15 cellular contexts compared by ENCODE assay signal in genomic region chr18:38427234-38427633, GRCh38.
DNase-seq lines count a peak whose midpoint lies in the region; TF ChIP-seq lines count a peak whose summit lies in the region.
"Had no signal": no experiment of that assay in that cellular context is flagged by ENCODE, and none has a peak within 500 bp of the region (broad histone marks: within the 10 kb centered on the region; RNA-seq: fewer than 3 reads in every experiment).

No MANE protein-coding gene starts in this region.

- in situ Hi-C loops in HAP-1 (cut with MboI; ENCODE audit: low sequenced_read_pairs), result no loop called here

- H3K9me3 ChIP-seq in HAP-1, result no peaks in the 10 kb centered on the region
- H3K9me3 ChIP-seq: MG63 had no signal

- no peak for TF ChIP-seq CTCF in RWPE1 (conservative IDR thresholded peaks at IDR 0.05; ENCODE audit: low read depth)

- H3K4me3 ChIP-seq in HAP-1, result no peak overlapping the region
- H3K4me3 ChIP-seq: MG63, PC-9 had no signal

- no peaks in the 10 kb centered on the region for H3K4me1 ChIP-seq in HAP-1

- DNase-seq in NCI-H2171 treated with DMSO at 0.1 percent for 48 hours (lab: John Stamatoyannopoulos, UW) (peak; percentile 9), NCI-H2171 (lab: John Stamatoyannopoulos, UW) (no peak), HAP-1 (ENCODE audit: low spot score in 2 of 2) (peak; percentile 10 to 67), NCI-H69 (lab: John Stamatoyannopoulos, UW) (peak; percentile 97), left kidney (ENCODE audit: low read depth, low spot score) (peak; percentile 21), Ammon's horn (ENCODE audit: low spot score) (no peak), NCI-H748 treated with DMSO at 0.1 percent for 48 hours (lab: John Stamatoyannopoulos, UW) (no peak), RWPE1 (ENCODE audit: low spot score) (no peak)
- DNase-seq: ACHN; activated CD4-positive, alpha-beta T cell treated with anti-CD3 and anti-CD28 coated beads for 4 hours; aorta; MG63; PC-9; stimulated activated CD4-positive, alpha-beta T cell treated with anti-CD3 and anti-CD28 coated beads, Interleukin-2, amount 100 ng/mL, for 24 hours; T-helper 1 cell had no signal

- H3K36me3 ChIP-seq in HAP-1 (replicated peaks), result no peaks in the 10 kb centered on the region
- H3K36me3 ChIP-seq: MG63 had no signal

- no peak overlapping the region for H3K27ac ChIP-seq in RWPE1
- H3K27ac ChIP-seq: PC-9 had no signal

- no peaks in the 10 kb centered on the region for H3K27me3 ChIP-seq in HAP-1 (ENCODE audit: low read depth)
- H3K27me3 ChIP-seq: MG63 had no signal

- CTCF ChIA-PET in RWPE1 (lab: Yijun Ruan, JAX), result no interaction called here

- POLR2A ChIA-PET in RWPE1 (lab: Yijun Ruan, JAX; ENCODE audit: low non-redundant PET), result no interaction called here

Comparison
In these comparisons a context has a peak if more than half of its experiments do, and no peak if none do; other contexts are left out.
1. DNase-seq: peak in NCI-H2171 treated with DMSO at 0.1 percent for 48 hours (single experiment), HAP-1 (2 of 2), NCI-H69 (single experiment) and left kidney (single experiment); none in NCI-H2171 (single experiment), Ammon's horn (single experiment), NCI-H748 treated with DMSO at 0.1 percent for 48 hours (single experiment) and RWPE1 (single experiment).